25 cellular contexts compared by ENCODE assay signal in genomic region chr16:88589441-88589840, GRCh38. TPM values are rescaled to one million over a fixed set of nuclear protein-coding genes. Genes with fewer than 3 reads are reported as not detected.
A peak's percentile ranks its signal among the peaks of the same experiment; 100 is the strongest.
DNase-seq lines count a peak whose midpoint lies in the region; ATAC-seq and TF ChIP-seq lines count a peak whose summit lies in the region.
"Had no signal": no experiment of that assay in that cellular context is flagged by ENCODE, and none has a peak within 500 bp of the region (broad histone marks: within the 10 kb centered on the region; RNA-seq: fewer than 3 reads in every experiment).

No MANE protein-coding gene starts in this region.

- H3K4me1 ChIP-seq in Caco-2, result no peaks in the 10 kb centered on the region
- H3K4me1 ChIP-seq: BLaER1, parathyroid adenoma had no signal

- CTCF ChIA-PET in Caco-2 (lab: Charles Lee), result no interaction called here
- CTCF ChIA-PET in activated CD4-positive, alpha-beta memory T cell treated with anti-CD3 and anti-CD28 coated beads for 36 hours (lab: Charles Lee), result no interaction called here

- H3K27ac Mint-ChIP-seq in activated T-cell treated with anti-CD3 and anti-CD28 coated beads, Interleukin-2, amount 50 U/mL, for 72 hours, result peak overlapping the region; percentile 62
- H3K27ac Mint-ChIP-seq in Caco-2 (ENCODE audit: unreplicated experiment), result no peak overlapping the region
- H3K27ac Mint-ChIP-seq in activated CD4-positive, alpha-beta memory T cell treated with anti-CD3 and anti-CD28 coated beads for 36 hours, result peak overlapping the region; percentile 89
- peak overlapping the region; percentile 48 for H3K27ac Mint-ChIP-seq in memory B cell
- H3K27ac Mint-ChIP-seq: dendritic cell treated with granulocyte-macrophage colony-stimulating factor and Interleukin-4, amounts not matched to agents 40 ng/mL and 50 ng/mL, for 4 days had no signal

- no peaks in the 10 kb centered on the region for H3K9me3 Mint-ChIP-seq in activated T-cell treated with anti-CD3 and anti-CD28 coated beads, Interleukin-2, amount 50 U/mL, for 72 hours
- H3K9me3 Mint-ChIP-seq in Caco-2 (ENCODE audit: unreplicated experiment), result no peaks in the 10 kb centered on the region
- H3K9me3 Mint-ChIP-seq in activated CD4-positive, alpha-beta memory T cell treated with anti-CD3 and anti-CD28 coated beads for 36 hours, result no peaks in the 10 kb centered on the region
- H3K9me3 Mint-ChIP-seq in memory B cell, result no peaks in the 10 kb centered on the region
- H3K9me3 Mint-ChIP-seq: dendritic cell treated with granulocyte-macrophage colony-stimulating factor and Interleukin-4, amounts not matched to agents 40 ng/mL and 50 ng/mL, for 4 days; naive B cell had no signal

- peaks cover 13 to 33% of the 10 kb centered on the region in 2 donors for H3K36me3 Mint-ChIP-seq in activated T-cell treated with anti-CD3 and anti-CD28 coated beads, Interleukin-2, amount 50 U/mL, for 72 hours (ENCODE audit: insufficient read depth in 2 of 2)
- H3K36me3 Mint-ChIP-seq in Caco-2 (ENCODE audit: insufficient read depth, unreplicated experiment), result peaks cover 80% of the 10 kb centered on the region
- H3K36me3 Mint-ChIP-seq in activated CD4-positive, alpha-beta memory T cell treated with anti-CD3 and anti-CD28 coated beads for 36 hours, result peaks cover 58% of the 10 kb centered on the region
- peaks cover 33% of the 10 kb centered on the region for H3K36me3 Mint-ChIP-seq in memory B cell

- DNase-seq in activated T-cell treated with anti-CD3 and anti-CD28 coated beads, Interleukin-2, amount 50 U/mL, for 72 hours, result no peak
- DNase-seq in activated T-cell treated with anti-CD3 and anti-CD28 coated beads, Interleukin-2, amount 50 U/mL, for 1 hour, result no peak
- DNase-seq in Caco-2 (no peak), memory B cell (ENCODE audit: low spot score in 2 of 2) (no peak), DMS114 treated with DMSO at 0.1 percent for 48 hours (lab: John Stamatoyannopoulos, UW; ENCODE audit: unreplicated experiment) (no peak), NOMO-1 (lab: John Stamatoyannopoulos, UW; ENCODE audit: unreplicated experiment in 2 of 2) (no peak)
- peak; percentile 41 for DNase-seq in activated CD4-positive, alpha-beta memory T cell treated with anti-CD3 and anti-CD28 coated beads for 36 hours
- DNase-seq: ACHN; activated CD8-positive, alpha-beta memory T cell treated with anti-CD3 and anti-CD28 coated beads for 24 hours; aorta; left colon; mesenchymal stem cell; naive B cell; NCI-H1105; NCI-H2081; NCI-H446; SHP77; SW 1271 had no signal

- BruUV-seq in Caco-2 (replicated peaks; lab: Mats Ljungman, UMichigan), result TSS peak; percentile 10

- H3K4me3 Mint-ChIP-seq in activated T-cell treated with anti-CD3 and anti-CD28 coated beads, Interleukin-2, amount 50 U/mL, for 72 hours, result peak overlapping the region in 1 of 2 donors; percentile 43
- H3K4me3 Mint-ChIP-seq in Caco-2 (ENCODE audit: unreplicated experiment) (no peak overlapping the region), memory B cell (no peak overlapping the region)
- no peak overlapping the region for H3K4me3 Mint-ChIP-seq in activated CD4-positive, alpha-beta memory T cell treated with anti-CD3 and anti-CD28 coated beads for 36 hours
- H3K4me3 Mint-ChIP-seq: dendritic cell treated with granulocyte-macrophage colony-stimulating factor and Interleukin-4, amounts not matched to agents 40 ng/mL and 50 ng/mL, for 4 days; naive B cell had no signal

- no peak overlapping the region for H3K4me3 ChIP-seq in Caco-2 (ENCODE audit: low read depth, low read length)
- H3K4me3 ChIP-seq: BLaER1 had no signal

- H3K27me3 ChIP-seq in Caco-2 (replicated peaks; ENCODE audit: control insufficient read depth, insufficient read depth, low read length), result no peaks in the 10 kb centered on the region
- H3K27me3 ChIP-seq: BLaER1 had no signal

- H3K4me1 Mint-ChIP-seq in activated T-cell treated with anti-CD3 and anti-CD28 coated beads, Interleukin-2, amount 50 U/mL, for 72 hours (ENCODE audit: low read depth), result peaks cover 46% of the 10 kb centered on the region
- H3K4me1 Mint-ChIP-seq in Caco-2 (ENCODE audit: low read depth, unreplicated experiment) (no peaks in the 10 kb centered on the region), memory B cell (peaks cover 20% of the 10 kb centered on the region)
- H3K4me1 Mint-ChIP-seq in activated CD4-positive, alpha-beta memory T cell treated with anti-CD3 and anti-CD28 coated beads for 36 hours (ENCODE audit: low read depth), result peaks cover 53% of the 10 kb centered on the region

- ATAC-seq in activated T-cell treated with anti-CD3 and anti-CD28 coated beads, Interleukin-2, amount 50 U/mL, for 72 hours (replicated peaks in 1 of 2), result peak; percentile 37 to 61
- ATAC-seq in memory B cell (ENCODE audit: low read depth) (no peak), GM18867 (IDR thresholded peaks at IDR 0.05; ENCODE audit: unreplicated experiment) (no peak)
- ATAC-seq: left colon, sciatic nerve had no signal

- peaks cover 4% of the 10 kb centered on the region for H3K36me3 ChIP-seq in Caco-2 (ENCODE audit: control insufficient read depth, insufficient read depth, low read length)

- POLR2A ChIA-PET in Caco-2 (lab: Charles Lee), result no interaction called here
- POLR2A ChIA-PET in activated CD4-positive, alpha-beta memory T cell treated with anti-CD3 and anti-CD28 coated beads for 36 hours (lab: Charles Lee), result interaction anchor here (4.3 kb wide), 1 partner anchor 19 kb away, joined by 24 read pairs; the partner anchor contains the start of gene ZC3H18

- no peaks in the 10 kb centered on the region for H3K27me3 Mint-ChIP-seq in activated T-cell treated with anti-CD3 and anti-CD28 coated beads, Interleukin-2, amount 50 U/mL, for 72 hours (ENCODE audit: low read depth)
- H3K27me3 Mint-ChIP-seq in Caco-2 (ENCODE audit: insufficient read depth, unreplicated experiment), result no peaks in the 10 kb centered on the region
- no peaks in the 10 kb centered on the region for H3K27me3 Mint-ChIP-seq in activated CD4-positive, alpha-beta memory T cell treated with anti-CD3 and anti-CD28 coated beads for 36 hours
- H3K27me3 Mint-ChIP-seq in memory B cell, result no peaks in the 10 kb centered on the region
- H3K27me3 Mint-ChIP-seq: dendritic cell treated with granulocyte-macrophage colony-stimulating factor and Interleukin-4, amounts not matched to agents 40 ng/mL and 50 ng/mL, for 4 days; naive B cell had no signal

- no peaks in the 10 kb centered on the region for H3K9me3 ChIP-seq in Caco-2
- H3K9me3 ChIP-seq: BLaER1 had no signal

- intact Hi-C loops in Caco-2 (cut with micrococcal nuclease; ENCODE audit: unreplicated experiment), result no loop called here
- intact Hi-C loops in activated CD4-positive, alpha-beta memory T cell treated with anti-CD3 and anti-CD28 coated beads for 36 hours (cut with micrococcal nuclease), result no loop called here

- no peak for TF ChIP-seq CTCF in Caco-2 (IDR thresholded peaks at IDR 0.05; ENCODE audit: insufficient read depth in 1 of 2, low read depth in 1 of 2, low read length in 1 of 2, severe bottlenecking in 1 of 2, unreplicated experiment in 1 of 2)

RNA-seq across cellular contexts. Expression of gene ZC3H18, which starts 19.2 kb away (rescaled TPM):
- total RNA-seq in activated T-cell treated with anti-CD3 and anti-CD28 coated beads, Interleukin-2, amount 50 U/mL, for 72 hours, result 10 to 100 TPM; 88.7 to 99.0 TPM
- total RNA-seq in Caco-2 (2022), result 82.0 and 91.9 TPM in 2 replicates
- 10 to 100 TPM; 72.0 to 72.7 TPM for total RNA-seq in activated CD4-positive, alpha-beta memory T cell treated with anti-CD3 and anti-CD28 coated beads for 36 hours

RNA-seq across cellular contexts. Expression of gene IL17C, which starts 48.9 kb away (rescaled TPM):
- under 1 TPM in 1 of 2 donors, not detected in 1; 0.41 TPM for total RNA-seq in activated T-cell treated with anti-CD3 and anti-CD28 coated beads, Interleukin-2, amount 50 U/mL, for 72 hours
- not detected in 2 replicates for total RNA-seq in Caco-2 (2022)
- total RNA-seq in activated CD4-positive, alpha-beta memory T cell treated with anti-CD3 and anti-CD28 coated beads for 36 hours, result under 1 TPM in 1 of 2 experiments, not detected in 1; 0.22 TPM
- total RNA-seq: aorta, cardiac septum, left colon, sciatic nerve, temporal lobe had no signal

Comparison
In these comparisons a context has a peak if more than half of its experiments do, and no peak if none do; other contexts are left out.
1. ATAC-seq: peak in activated T-cell treated with anti-CD3 and anti-CD28 coated beads, Interleukin-2, amount 50 U/mL, for 72 hours (2 of 2); none in memory B cell (single experiment) and GM18867 (single experiment).